In the genomic region with DNA sequence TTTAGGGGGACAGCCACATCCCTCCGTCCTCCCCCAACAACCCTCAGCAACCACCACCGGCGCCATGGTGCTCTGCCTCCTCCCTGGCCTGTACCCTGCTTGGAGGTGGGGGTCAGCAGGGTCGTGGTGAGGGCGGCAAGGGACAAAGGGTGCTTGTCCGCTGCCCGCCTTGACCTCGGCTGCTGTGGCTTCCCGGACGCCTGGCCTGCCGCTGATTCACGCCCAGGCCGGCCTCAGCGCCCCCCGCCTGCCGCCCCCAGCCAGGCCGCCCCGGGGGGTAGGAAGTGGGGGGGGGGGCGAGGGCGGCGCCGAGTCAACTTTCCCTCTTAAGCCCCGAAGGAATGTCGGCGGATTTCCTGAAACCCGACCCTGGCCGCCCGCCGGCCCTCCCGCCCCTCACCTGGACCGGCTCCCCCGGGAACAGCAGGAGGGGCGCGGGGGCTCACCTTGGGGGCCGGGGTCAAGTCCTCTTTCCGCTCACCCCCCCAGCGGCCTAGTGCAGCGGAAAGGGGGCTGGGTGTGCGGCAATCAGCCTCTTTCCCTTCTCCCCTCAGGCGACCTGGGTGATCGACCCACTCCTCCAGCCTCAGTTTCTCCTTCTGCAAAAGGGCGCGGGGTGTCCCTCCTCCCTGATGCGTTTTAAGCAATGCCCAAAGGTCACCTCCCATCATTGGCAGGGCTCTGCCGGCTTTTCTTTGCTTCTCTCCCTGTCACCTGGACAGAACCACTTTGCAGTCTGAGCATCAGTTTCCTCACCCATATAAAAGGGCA, we compare ENCODE assay signal across 1 cellular context.
TF ChIP-seq lines count a peak whose summit lies in the region.

No MANE protein-coding gene starts in this region.

TF ChIP-seq in HepG2, 621 proteins besides CTCF, POLR2A, EP300 and RAD21 (continued from another document and continues in another):
- TF ChIP-seq, protein P1, sequence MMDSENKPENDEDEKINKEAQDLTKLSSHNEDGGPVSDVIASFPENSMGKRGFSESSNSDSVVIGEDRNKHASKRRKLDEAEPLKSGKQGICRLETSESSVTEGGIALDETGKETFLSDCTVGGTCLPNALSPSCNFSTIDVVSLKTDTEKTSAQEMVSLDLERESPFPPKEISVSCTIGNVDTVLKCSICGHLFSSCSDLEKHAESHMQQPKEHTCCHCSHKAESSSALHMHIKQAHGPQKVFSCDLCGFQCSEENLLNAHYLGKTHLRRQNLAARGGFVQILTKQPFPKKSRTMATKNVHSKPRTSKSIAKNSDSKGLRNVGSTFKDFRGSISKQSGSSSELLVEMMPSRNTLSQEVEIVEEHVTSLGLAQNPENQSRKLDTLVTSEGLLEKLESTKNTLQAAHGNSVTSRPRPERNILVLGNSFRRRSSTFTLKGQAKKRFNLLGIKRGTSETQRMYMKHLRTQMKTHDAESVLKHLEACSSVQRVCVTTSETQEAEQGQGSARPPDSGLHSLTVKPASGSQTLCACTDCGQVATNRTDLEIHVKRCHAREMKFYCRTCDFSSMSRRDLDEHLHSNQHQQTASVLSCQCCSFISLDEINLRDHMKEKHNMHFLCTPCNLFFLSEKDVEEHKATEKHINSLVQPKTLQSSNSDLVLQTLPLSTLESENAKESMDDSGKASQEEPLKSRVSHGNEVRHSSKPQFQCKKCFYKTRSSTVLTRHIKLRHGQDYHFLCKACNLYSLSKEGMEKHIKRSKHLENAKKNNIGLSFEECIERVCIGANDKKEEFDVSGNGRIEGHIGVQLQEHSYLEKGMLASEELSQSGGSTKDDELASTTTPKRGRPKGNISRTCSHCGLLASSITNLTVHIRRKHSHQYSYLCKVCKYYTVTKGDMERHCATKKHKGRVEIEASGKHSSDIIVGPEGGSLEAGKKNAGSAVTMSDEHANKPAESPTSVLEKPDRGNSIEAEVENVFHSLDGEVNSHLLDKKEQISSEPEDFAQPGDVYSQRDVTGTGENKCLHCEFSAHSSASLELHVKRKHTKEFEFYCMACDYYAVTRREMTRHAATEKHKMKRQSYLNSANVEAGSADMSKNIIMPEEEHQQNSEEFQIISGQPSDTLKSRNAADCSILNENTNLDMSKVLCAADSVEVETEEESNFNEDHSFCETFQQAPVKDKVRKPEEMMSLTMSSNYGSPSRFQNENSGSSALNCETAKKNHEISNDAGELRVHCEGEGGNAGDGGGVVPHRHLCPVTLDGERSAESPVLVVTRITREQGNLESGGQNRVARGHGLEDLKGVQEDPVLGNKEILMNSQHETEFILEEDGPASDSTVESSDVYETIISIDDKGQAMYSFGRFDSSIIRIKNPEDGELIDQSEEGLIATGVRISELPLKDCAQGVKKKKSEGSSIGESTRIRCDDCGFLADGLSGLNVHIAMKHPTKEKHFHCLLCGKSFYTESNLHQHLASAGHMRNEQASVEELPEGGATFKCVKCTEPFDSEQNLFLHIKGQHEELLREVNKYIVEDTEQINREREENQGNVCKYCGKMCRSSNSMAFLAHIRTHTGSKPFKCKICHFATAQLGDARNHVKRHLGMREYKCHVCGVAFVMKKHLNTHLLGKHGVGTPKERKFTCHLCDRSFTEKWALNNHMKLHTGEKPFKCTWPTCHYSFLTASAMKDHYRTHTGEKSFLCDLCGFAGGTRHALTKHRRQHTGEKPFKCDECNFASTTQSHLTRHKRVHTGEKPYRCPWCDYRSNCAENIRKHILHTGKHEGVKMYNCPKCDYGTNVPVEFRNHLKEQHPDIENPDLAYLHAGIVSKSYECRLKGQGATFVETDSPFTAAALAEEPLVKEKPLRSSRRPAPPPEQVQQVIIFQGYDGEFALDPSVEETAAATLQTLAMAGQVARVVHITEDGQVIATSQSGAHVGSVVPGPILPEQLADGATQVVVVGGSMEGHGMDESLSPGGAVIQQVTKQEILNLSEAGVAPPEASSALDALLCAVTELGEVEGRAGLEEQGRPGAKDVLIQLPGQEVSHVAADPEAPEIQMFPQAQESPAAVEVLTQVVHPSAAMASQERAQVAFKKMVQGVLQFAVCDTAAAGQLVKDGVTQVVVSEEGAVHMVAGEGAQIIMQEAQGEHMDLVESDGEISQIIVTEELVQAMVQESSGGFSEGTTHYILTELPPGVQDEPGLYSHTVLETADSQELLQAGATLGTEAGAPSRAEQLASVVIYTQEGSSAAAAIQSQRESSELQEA (CRISPR knock-in tag; IDR thresholded peaks at IDR 0.05; ENCODE audit: not compliant biosample characterization): no peak
- no peak for TF ChIP-seq MLLT10 (CRISPR knock-in tag; IDR thresholded peaks at IDR 0.05)
- TF ChIP-seq, protein P2, sequence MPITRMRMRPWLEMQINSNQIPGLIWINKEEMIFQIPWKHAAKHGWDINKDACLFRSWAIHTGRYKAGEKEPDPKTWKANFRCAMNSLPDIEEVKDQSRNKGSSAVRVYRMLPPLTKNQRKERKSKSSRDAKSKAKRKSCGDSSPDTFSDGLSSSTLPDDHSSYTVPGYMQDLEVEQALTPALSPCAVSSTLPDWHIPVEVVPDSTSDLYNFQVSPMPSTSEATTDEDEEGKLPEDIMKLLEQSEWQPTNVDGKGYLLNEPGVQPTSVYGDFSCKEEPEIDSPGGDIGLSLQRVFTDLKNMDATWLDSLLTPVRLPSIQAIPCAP (CRISPR knock-in tag; IDR thresholded peaks at IDR 0.05; ENCODE audit: low read depth): no peak
- no peak for TF ChIP-seq NBN (conservative IDR thresholded peaks at IDR 0.05)
- TF ChIP-seq NKX3-1 (CRISPR knock-in tag; IDR thresholded peaks at IDR 0.05): 0 out of 2 replicates have a peak, but pooled peaks have one; percentile 27
- TF ChIP-seq FOXA1 (IDR thresholded peaks at IDR 0.05): no peak
- peak; percentile 58; the same call in 1 of the 2 replicates for TF ChIP-seq FOXA1 (CRISPR knock-in tag; IDR thresholded peaks at IDR 0.05)
- TF ChIP-seq, protein P3, sequence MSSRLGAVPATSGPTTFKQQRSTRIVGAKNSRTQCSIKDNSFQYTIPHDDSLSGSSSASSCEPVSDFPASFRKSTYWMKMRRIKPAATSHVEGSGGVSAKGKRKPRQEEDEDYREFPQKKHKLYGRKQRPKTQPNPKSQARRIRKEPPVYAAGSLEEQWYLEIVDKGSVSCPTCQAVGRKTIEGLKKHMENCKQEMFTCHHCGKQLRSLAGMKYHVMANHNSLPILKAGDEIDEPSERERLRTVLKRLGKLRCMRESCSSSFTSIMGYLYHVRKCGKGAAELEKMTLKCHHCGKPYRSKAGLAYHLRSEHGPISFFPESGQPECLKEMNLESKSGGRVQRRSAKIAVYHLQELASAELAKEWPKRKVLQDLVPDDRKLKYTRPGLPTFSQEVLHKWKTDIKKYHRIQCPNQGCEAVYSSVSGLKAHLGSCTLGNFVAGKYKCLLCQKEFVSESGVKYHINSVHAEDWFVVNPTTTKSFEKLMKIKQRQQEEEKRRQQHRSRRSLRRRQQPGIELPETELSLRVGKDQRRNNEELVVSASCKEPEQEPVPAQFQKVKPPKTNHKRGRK (CRISPR knock-in tag; IDR thresholded peaks at IDR 0.05): no peak
- no peak for TF ChIP-seq PRMT3 (CRISPR knock-in tag; IDR thresholded peaks at IDR 0.05; ENCODE audit: borderline replicate concordance, low read depth)
- peak; percentile 66 to 80 for TF ChIP-seq NR2F1 (CRISPR knock-in tag; IDR thresholded peaks at IDR 0.05)
- TF ChIP-seq SP140L (CRISPR knock-in tag; IDR thresholded peaks at IDR 0.05; ENCODE audit: borderline replicate concordance): no peak
- TF ChIP-seq SP1 (IDR thresholded peaks at IDR 0.05): no peak
- no peak; the same call in 1 of the 2 replicates for TF ChIP-seq SP1 (CRISPR knock-in tag; IDR thresholded peaks at IDR 0.05)
- peak; percentile 51; the same call in 1 of the 2 replicates for TF ChIP-seq ZNF292 (CRISPR knock-in tag; IDR thresholded peaks at IDR 0.05; ENCODE audit: borderline replicate concordance, low read depth)
- no peak for TF ChIP-seq EHMT2 (IDR thresholded peaks at IDR 0.05; ENCODE audit: borderline replicate concordance, low read depth, low read length)
- TF ChIP-seq KDM4B (CRISPR knock-in tag; IDR thresholded peaks at IDR 0.05): peak; percentile 18; the same call in 1 of the 2 replicates
- TF ChIP-seq ZMYM4 (CRISPR knock-in tag; IDR thresholded peaks at IDR 0.05): no peak
- TF ChIP-seq ZNF232 (CRISPR knock-in tag; IDR thresholded peaks at IDR 0.05; ENCODE audit: borderline replicate concordance): peak; percentile 53; the same call in 1 of the 2 replicates
- no peak for TF ChIP-seq CEBPB (IDR thresholded peaks at IDR 0.05; ENCODE audit: borderline replicate concordance, low read depth, low read length)
- peak; percentile 88 for TF ChIP-seq FOSL2 (CRISPR knock-in tag; IDR thresholded peaks at IDR 0.05)
- TF ChIP-seq, protein P4, sequence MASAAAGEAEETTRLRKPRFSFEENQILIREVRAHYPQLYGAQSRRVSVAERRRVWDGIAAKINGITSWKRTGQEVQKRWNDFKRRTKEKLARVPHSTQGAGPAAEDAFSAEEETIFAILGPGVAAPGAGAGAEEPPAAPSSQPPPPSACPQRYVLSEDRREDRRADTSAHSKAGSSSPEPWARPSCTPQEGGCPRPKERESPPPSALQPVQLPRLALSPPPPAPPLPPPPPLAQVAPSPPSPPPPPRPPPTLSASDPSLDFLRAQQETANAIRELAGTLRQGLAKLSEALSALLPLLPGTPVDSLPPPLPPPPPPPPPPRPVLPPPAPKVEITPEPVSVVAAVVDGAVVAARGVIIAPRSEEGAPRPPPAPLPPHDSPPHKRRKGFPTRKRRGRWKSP (CRISPR knock-in tag; IDR thresholded peaks at IDR 0.05): peak; percentile 33; the same call in 1 of the 2 replicates
- TF ChIP-seq, protein P5, sequence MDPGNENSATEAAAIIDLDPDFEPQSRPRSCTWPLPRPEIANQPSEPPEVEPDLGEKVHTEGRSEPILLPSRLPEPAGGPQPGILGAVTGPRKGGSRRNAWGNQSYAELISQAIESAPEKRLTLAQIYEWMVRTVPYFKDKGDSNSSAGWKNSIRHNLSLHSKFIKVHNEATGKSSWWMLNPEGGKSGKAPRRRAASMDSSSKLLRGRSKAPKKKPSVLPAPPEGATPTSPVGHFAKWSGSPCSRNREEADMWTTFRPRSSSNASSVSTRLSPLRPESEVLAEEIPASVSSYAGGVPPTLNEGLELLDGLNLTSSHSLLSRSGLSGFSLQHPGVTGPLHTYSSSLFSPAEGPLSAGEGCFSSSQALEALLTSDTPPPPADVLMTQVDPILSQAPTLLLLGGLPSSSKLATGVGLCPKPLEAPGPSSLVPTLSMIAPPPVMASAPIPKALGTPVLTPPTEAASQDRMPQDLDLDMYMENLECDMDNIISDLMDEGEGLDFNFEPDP (CRISPR knock-in tag; conservative IDR thresholded peaks at IDR 0.05): no peak
- TF ChIP-seq JARID2 (CRISPR knock-in tag; IDR thresholded peaks at IDR 0.05; ENCODE audit: insufficient replicate concordance): no peak
- peak; percentile 49; the same call in 1 of the 2 replicates for TF ChIP-seq ZBTB3 (CRISPR knock-in tag; IDR thresholded peaks at IDR 0.05; ENCODE audit: borderline replicate concordance, low read depth)
- peak; percentile 51 for TF ChIP-seq ELF3 (CRISPR knock-in tag; IDR thresholded peaks at IDR 0.05)
- TF ChIP-seq ZNF205 (CRISPR knock-in tag; IDR thresholded peaks at IDR 0.05): no peak
- TF ChIP-seq ZNF121 (CRISPR knock-in tag; IDR thresholded peaks at IDR 0.05): no peak
- TF ChIP-seq RERE (CRISPR knock-in tag; IDR thresholded peaks at IDR 0.05; ENCODE audit: low read depth): no peak; the same call in 1 of the 2 replicates
- no peak for TF ChIP-seq ZNF605 (CRISPR knock-in tag; IDR thresholded peaks at IDR 0.05)
- TF ChIP-seq RAD51 (IDR thresholded peaks at IDR 0.05; ENCODE audit: borderline replicate concordance): no peak
- TF ChIP-seq STAT6 (CRISPR knock-in tag; IDR thresholded peaks at IDR 0.05; ENCODE audit: borderline replicate concordance): no peak
